ENCODE assay signal across 1 cellular context in genomic region chr1:230160957-230161771, GRCh38.
TF ChIP-seq lines count a peak whose summit lies in the region.

No MANE protein-coding gene starts in this region.

TF ChIP-seq in K562, 482 proteins besides CTCF, POLR2A, EP300 and RAD21 (continued from another document and continues in another):
- no peak for TF ChIP-seq CREB5 (CRISPR knock-in tag; IDR thresholded peaks at IDR 0.05)
- no peak for TF ChIP-seq PHF21A (IDR thresholded peaks at IDR 0.05; ENCODE audit: borderline replicate concordance, low read depth)
- TF ChIP-seq ATF4 (CRISPR knock-in tag; IDR thresholded peaks at IDR 0.05): peak; percentile 52
- no peak for TF ChIP-seq CBX8 (IDR thresholded peaks at IDR 0.05; ENCODE audit: borderline replicate concordance, extremely low read depth, low read depth, low read length, poor library complexity, severe bottlenecking)
- TF ChIP-seq LCOR (CRISPR knock-in tag; IDR thresholded peaks at IDR 0.05): no peak
- TF ChIP-seq FOXP4 (CRISPR knock-in tag; IDR thresholded peaks at IDR 0.05; ENCODE audit: borderline replicate concordance): peak; percentile 60; the same call in 1 of the 2 replicates
- no peak for TF ChIP-seq PHF20 (IDR thresholded peaks at IDR 0.05; ENCODE audit: partially characterized antibody)
- no peak for TF ChIP-seq SMARCB1 (IDR thresholded peaks at IDR 0.05; ENCODE audit: insufficient read length, low read depth)
- TF ChIP-seq USF2 (CRISPR knock-in tag; IDR thresholded peaks at IDR 0.05): peak; percentile 87
- TF ChIP-seq SMARCA5 (IDR thresholded peaks at IDR 0.05): no peak
- no peak for TF ChIP-seq POLR3A (IDR thresholded peaks at IDR 0.05; ENCODE audit: borderline replicate concordance, extremely low read depth, insufficient read depth, insufficient read length)
- peak; percentile 98 for TF ChIP-seq L3MBTL2 (IDR thresholded peaks at IDR 0.05)
- TF ChIP-seq ZNF184 (CRISPR knock-in tag; IDR thresholded peaks at IDR 0.05): no peak
- TF ChIP-seq HNRNPH1 (optimal IDR thresholded peaks at IDR 0.05; ENCODE audit: low read depth, low read length): no peak
- TF ChIP-seq CBX2 (IDR thresholded peaks at IDR 0.05; ENCODE audit: insufficient read depth, low read length, poor library complexity, severe bottlenecking): no peak
- TF ChIP-seq MIER1 (IDR thresholded peaks at IDR 0.05; ENCODE audit: low read depth): no peak
- no peak for TF ChIP-seq ILF3 (IDR thresholded peaks at IDR 0.05; ENCODE audit: borderline replicate concordance)
- TF ChIP-seq FOXJ3 (CRISPR knock-in tag; IDR thresholded peaks at IDR 0.05): no peak
- no peak for TF ChIP-seq PATZ1 (CRISPR knock-in tag; IDR thresholded peaks at IDR 0.05; ENCODE audit: borderline replicate concordance)
- no peak for TF ChIP-seq PHF8 (IDR thresholded peaks at IDR 0.05; ENCODE audit: borderline replicate concordance, low read length)
- peak; percentile 70 to 85 for TF ChIP-seq MNT (conservative IDR thresholded peaks at IDR 0.05)
- no peak for TF ChIP-seq MXI1 (IDR thresholded peaks at IDR 0.05; ENCODE audit: low read depth, low read length)
- no peak for TF ChIP-seq HDAC6 (IDR thresholded peaks at IDR 0.05; ENCODE audit: low read depth, low read length)
- TF ChIP-seq HDGF (IDR thresholded peaks at IDR 0.05): 0 out of 2 replicates have a peak, but pooled peaks have one; percentile 70
- peak; percentile 60 for TF ChIP-seq RBM25 (IDR thresholded peaks at IDR 0.05; ENCODE audit: low read depth, low read length, severe bottlenecking)
- 0 out of 4 replicates have a peak, but pooled peaks of 1 of the 2 experiments have one; percentile 35 for TF ChIP-seq TBL1XR1 (IDR thresholded peaks at IDR 0.05; ENCODE audit: low read length in 2 of 2)
- TF ChIP-seq HES1 (IDR thresholded peaks at IDR 0.05; ENCODE audit: low read depth): peak; percentile 40; the same call in 1 of the 2 replicates
- TF ChIP-seq BCOR (IDR thresholded peaks at IDR 0.05): no peak
- TF ChIP-seq TAL1 (IDR thresholded peaks at IDR 0.05): no peak
- peak in 1 of 2 experiments; percentile 50; a peak in 1 of 4 replicates for TF ChIP-seq ZNF639 (CRISPR knock-in tag; conservative IDR thresholded peaks at IDR 0.05 in 1 of 2, IDR thresholded peaks at IDR 0.05 in 1 of 2)
- TF ChIP-seq SMARCE1 (IDR thresholded peaks at IDR 0.05): no peak; the same call in 1 of the 2 replicates
- TF ChIP-seq VEZF1 (CRISPR knock-in tag; IDR thresholded peaks at IDR 0.05): no peak; the same call in 1 of the 2 replicates
- TF ChIP-seq ZNF668 (CRISPR knock-in tag; IDR thresholded peaks at IDR 0.05): 0 out of 2 replicates have a peak, but pooled peaks have one; percentile 64
- TF ChIP-seq ZKSCAN8 (CRISPR knock-in tag; IDR thresholded peaks at IDR 0.05): no peak
- no peak for TF ChIP-seq KLF13 (tag; IDR thresholded peaks at IDR 0.05; ENCODE audit: borderline replicate concordance, low read depth)
- TF ChIP-seq ZNF511 (CRISPR knock-in tag; IDR thresholded peaks at IDR 0.05): no peak
- no peak for TF ChIP-seq ATF7 (IDR thresholded peaks at IDR 0.05)
- TF ChIP-seq NR1H2 (CRISPR knock-in tag; IDR thresholded peaks at IDR 0.05): no peak
- no peak for TF ChIP-seq CEBPG (CRISPR knock-in tag; IDR thresholded peaks at IDR 0.05)
- TF ChIP-seq CEBPG (tag; conservative IDR thresholded peaks at IDR 0.05 in 1 of 2, IDR thresholded peaks at IDR 0.05 in 1 of 2): no peak
- TF ChIP-seq FOXA1 (IDR thresholded peaks at IDR 0.05; ENCODE audit: borderline replicate concordance): no peak
- TF ChIP-seq ZC3H8 (IDR thresholded peaks at IDR 0.05): no peak
- peak; percentile 83 for TF ChIP-seq MYC (IDR thresholded peaks at IDR 0.05; ENCODE audit: low read depth, low read length)
- TF ChIP-seq MYC (CRISPR knock-in tag; IDR thresholded peaks at IDR 0.05; ENCODE audit: borderline replicate concordance, low read depth): peak; percentile 74; the same call in 1 of the 2 replicates
- TF ChIP-seq ZNF316 (IDR thresholded peaks at IDR 0.05): no peak
- no peak for TF ChIP-seq ZNF12 (CRISPR knock-in tag; IDR thresholded peaks at IDR 0.05)
- TF ChIP-seq ZNF134 (CRISPR knock-in tag; conservative IDR thresholded peaks at IDR 0.05): peak; percentile 45; the same call in 1 of the 2 replicates
- no peak for TF ChIP-seq ZNF384 (IDR thresholded peaks at IDR 0.05; ENCODE audit: low read depth, low read length)
- no peak for TF ChIP-seq HNRNPL (IDR thresholded peaks at IDR 0.05; ENCODE audit: low read depth, low read length)
- TF ChIP-seq CTBP1 (IDR thresholded peaks at IDR 0.05; ENCODE audit: borderline replicate concordance): peak; percentile 26; the same call in 1 of the 2 replicates
- no peak for TF ChIP-seq ZNF165 (CRISPR knock-in tag; IDR thresholded peaks at IDR 0.05; ENCODE audit: borderline replicate concordance)
- peak; percentile 99 for TF ChIP-seq CREB3L1 (IDR thresholded peaks at IDR 0.05; ENCODE audit: borderline replicate concordance, low read depth)
